ENCODE assay signal across 2 cellular contexts in the genomic region with DNA sequence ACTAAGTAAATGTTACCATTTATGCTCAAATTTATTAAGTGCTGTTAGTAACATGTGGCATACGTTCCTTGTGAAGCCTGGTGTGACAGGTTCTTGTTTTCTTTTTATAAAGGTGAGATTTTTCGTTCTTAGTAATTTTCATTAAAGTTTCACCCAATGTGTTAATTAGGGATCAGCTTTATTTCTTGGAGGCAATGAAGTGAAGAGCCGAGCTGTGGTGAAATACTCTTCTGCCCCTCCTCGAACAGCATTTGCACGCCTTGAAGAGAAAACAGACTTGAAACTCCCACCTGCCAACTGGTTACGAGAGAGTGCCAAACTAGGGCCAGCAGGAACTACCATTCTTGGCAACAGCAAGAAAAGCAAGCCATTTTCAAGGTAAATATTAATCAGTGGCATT.
TF ChIP-seq lines count a peak whose summit lies in the region.

No MANE protein-coding gene starts in this region.

TF ChIP-seq in HepG2, 621 proteins besides CTCF, POLR2A, EP300 and RAD21:
- no peak for TF ChIP-seq HMG20A (CRISPR knock-in tag; IDR thresholded peaks at IDR 0.05; ENCODE audit: borderline replicate concordance)
- TF ChIP-seq, protein P1, sequence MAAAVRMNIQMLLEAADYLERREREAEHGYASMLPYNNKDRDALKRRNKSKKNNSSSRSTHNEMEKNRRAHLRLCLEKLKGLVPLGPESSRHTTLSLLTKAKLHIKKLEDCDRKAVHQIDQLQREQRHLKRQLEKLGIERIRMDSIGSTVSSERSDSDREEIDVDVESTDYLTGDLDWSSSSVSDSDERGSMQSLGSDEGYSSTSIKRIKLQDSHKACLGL (CRISPR knock-in tag; IDR thresholded peaks at IDR 0.05), result no peak
- TF ChIP-seq HDAC6 (IDR thresholded peaks at IDR 0.05; ENCODE audit: low read depth, low read length), result no peak
- TF ChIP-seq CEBPB (IDR thresholded peaks at IDR 0.05; ENCODE audit: borderline replicate concordance, low read depth, low read length), result no peak
- no peak for TF ChIP-seq ELF4 (CRISPR knock-in tag; IDR thresholded peaks at IDR 0.05; ENCODE audit: borderline replicate concordance)
- TF ChIP-seq NR2F2 (IDR thresholded peaks at IDR 0.05; ENCODE audit: borderline replicate concordance, low read depth), result no peak
- no peak for TF ChIP-seq CBX5 (CRISPR knock-in tag; IDR thresholded peaks at IDR 0.05; ENCODE audit: borderline replicate concordance)
- TF ChIP-seq KDM6A (CRISPR knock-in tag; IDR thresholded peaks at IDR 0.05; ENCODE audit: low read depth), result no peak
- no peak for TF ChIP-seq MAZ (IDR thresholded peaks at IDR 0.05; ENCODE audit: borderline replicate concordance, low read depth, low read length)
- TF ChIP-seq MAZ (CRISPR knock-in tag; IDR thresholded peaks at IDR 0.05; ENCODE audit: low read depth), result no peak
- TF ChIP-seq, protein P2, sequence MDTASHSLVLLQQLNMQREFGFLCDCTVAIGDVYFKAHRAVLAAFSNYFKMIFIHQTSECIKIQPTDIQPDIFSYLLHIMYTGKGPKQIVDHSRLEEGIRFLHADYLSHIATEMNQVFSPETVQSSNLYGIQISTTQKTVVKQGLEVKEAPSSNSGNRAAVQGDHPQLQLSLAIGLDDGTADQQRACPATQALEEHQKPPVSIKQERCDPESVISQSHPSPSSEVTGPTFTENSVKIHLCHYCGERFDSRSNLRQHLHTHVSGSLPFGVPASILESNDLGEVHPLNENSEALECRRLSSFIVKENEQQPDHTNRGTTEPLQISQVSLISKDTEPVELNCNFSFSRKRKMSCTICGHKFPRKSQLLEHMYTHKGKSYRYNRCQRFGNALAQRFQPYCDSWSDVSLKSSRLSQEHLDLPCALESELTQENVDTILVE (CRISPR knock-in tag; IDR thresholded peaks at IDR 0.05), result no peak
- no peak for TF ChIP-seq TOE1 (CRISPR knock-in tag; IDR thresholded peaks at IDR 0.05)
- TF ChIP-seq ZNF382 (CRISPR knock-in tag; IDR thresholded peaks at IDR 0.05; ENCODE audit: borderline replicate concordance), result no peak
- TF ChIP-seq, protein P3, sequence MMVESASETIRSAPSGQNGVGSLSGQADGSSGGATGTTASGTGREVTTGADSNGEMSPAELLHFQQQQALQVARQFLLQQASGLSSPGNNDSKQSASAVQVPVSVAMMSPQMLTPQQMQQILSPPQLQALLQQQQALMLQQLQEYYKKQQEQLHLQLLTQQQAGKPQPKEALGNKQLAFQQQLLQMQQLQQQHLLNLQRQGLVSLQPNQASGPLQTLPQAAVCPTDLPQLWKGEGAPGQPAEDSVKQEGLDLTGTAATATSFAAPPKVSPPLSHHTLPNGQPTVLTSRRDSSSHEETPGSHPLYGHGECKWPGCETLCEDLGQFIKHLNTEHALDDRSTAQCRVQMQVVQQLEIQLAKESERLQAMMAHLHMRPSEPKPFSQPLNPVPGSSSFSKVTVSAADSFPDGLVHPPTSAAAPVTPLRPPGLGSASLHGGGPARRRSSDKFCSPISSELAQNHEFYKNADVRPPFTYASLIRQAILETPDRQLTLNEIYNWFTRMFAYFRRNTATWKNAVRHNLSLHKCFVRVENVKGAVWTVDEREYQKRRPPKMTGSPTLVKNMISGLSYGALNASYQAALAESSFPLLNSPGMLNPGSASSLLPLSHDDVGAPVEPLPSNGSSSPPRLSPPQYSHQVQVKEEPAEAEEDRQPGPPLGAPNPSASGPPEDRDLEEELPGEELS (CRISPR knock-in tag; IDR thresholded peaks at IDR 0.05), result no peak
- no peak for TF ChIP-seq ZNF335 (CRISPR knock-in tag; IDR thresholded peaks at IDR 0.05)

TF ChIP-seq in GM12878, 131 proteins besides CTCF, POLR2A, EP300 and RAD21 (continues in another document):
- TF ChIP-seq PAX5 (IDR thresholded peaks at IDR 0.05; ENCODE audit: borderline replicate concordance, low read depth, low read length) (0 out of 2 replicates have a peak, but pooled peaks have one; percentile 39), IKZF1 (conservative IDR thresholded peaks at IDR 0.05) (peak; percentile 65), SREBF1 (IDR thresholded peaks at IDR 0.05; ENCODE audit: low read length) (0 out of 2 replicates have a peak, but pooled peaks have one; percentile 52), RAD51 (IDR thresholded peaks at IDR 0.05) (peak; percentile 65; the same call in 1 of the 2 replicates), BACH1 (IDR thresholded peaks at IDR 0.05; ENCODE audit: borderline replicate concordance) (peak; percentile 60; the same call in 1 of the 2 replicates), BMI1 (IDR thresholded peaks at IDR 0.05; ENCODE audit: borderline replicate concordance) (peak; percentile 48; the same call in 1 of the 2 replicates), NR2F1 (conservative IDR thresholded peaks at IDR 0.05) (peak; percentile 53; the same call in 1 of the 2 replicates), MYB (IDR thresholded peaks at IDR 0.05; ENCODE audit: borderline replicate concordance, low read depth, low read length) (0 out of 2 replicates have a peak, but pooled peaks have one; percentile 75), NR2C2 (IDR thresholded peaks at IDR 0.05; ENCODE audit: borderline replicate concordance, control insufficient read depth, insufficient read length, low read depth) (no peak), NFIC (IDR thresholded peaks at IDR 0.05; ENCODE audit: low read depth, low read length) (no peak), SIN3A (IDR thresholded peaks at IDR 0.05; ENCODE audit: low read depth, low read length) (0 out of 2 replicates have a peak, but pooled peaks have one; percentile 60), NRF1 (conservative IDR thresholded peaks at IDR 0.05; ENCODE audit: low read depth, low read length) (no peak), FOXK2 (IDR thresholded peaks at IDR 0.05) (peak; percentile 64), ESRRA (IDR thresholded peaks at IDR 0.05; ENCODE audit: low read length) (no peak), ZZZ3 (IDR thresholded peaks at IDR 0.05; ENCODE audit: control insufficient read depth, insufficient read length, low read depth) (no peak), ATF7 (IDR thresholded peaks at IDR 0.05; ENCODE audit: low read depth) (peak; percentile 64; the same call in 1 of the 2 replicates), ASH2L (IDR thresholded peaks at IDR 0.05; ENCODE audit: borderline replicate concordance, low read depth) (no peak), CHD4 (IDR thresholded peaks at IDR 0.05) (no peak), MXI1 (IDR thresholded peaks at IDR 0.05; ENCODE audit: low read depth, low read length) (peak; percentile 76; the same call in 1 of the 2 replicates), DPF2 (IDR thresholded peaks at IDR 0.05) (peak; percentile 85), YY1 (IDR thresholded peaks at IDR 0.05; ENCODE audit: low read depth, low read length) (no peak), BCL11A (IDR thresholded peaks at IDR 0.05; ENCODE audit: low read depth, low read length) (peak; percentile 38; the same call in 1 of the 2 replicates), RCOR1 (conservative IDR thresholded peaks at IDR 0.05; ENCODE audit: low read depth, low read length) (0 out of 2 replicates have a peak, but pooled peaks have one; percentile 51), SREBF2 (IDR thresholded peaks at IDR 0.05; ENCODE audit: low read length) (no peak), CHD2 (IDR thresholded peaks at IDR 0.05; ENCODE audit: borderline replicate concordance, low read depth, low read length) (peak; percentile 57; the same call in 1 of the 2 replicates), SMARCA5 (IDR thresholded peaks at IDR 0.05) (no peak), SRF (IDR thresholded peaks at IDR 0.05; ENCODE audit: low read depth in 2 of 2, low read length in 2 of 2) (peak; percentile 75 to 90), POLR2AphosphoS5 (IDR thresholded peaks at IDR 0.05; ENCODE audit: low read length) (no peak), CREM (IDR thresholded peaks at IDR 0.05; ENCODE audit: low read depth) (no peak), IKZF2 (IDR thresholded peaks at IDR 0.05) (peak; percentile 48 to 58; a peak in 2 of 4 replicates), CEBPB (IDR thresholded peaks at IDR 0.05; ENCODE audit: borderline replicate concordance in 1 of 2, low read depth in 2 of 2, low read length in 2 of 2) (no peak), RFX5 (IDR thresholded peaks at IDR 0.05; ENCODE audit: low read depth, low read length) (peak; percentile 87), JUND (IDR thresholded peaks at IDR 0.05; ENCODE audit: low read depth, low read length) (peak; percentile 18; the same call in 1 of the 2 replicates), POLR2AphosphoS2 (IDR thresholded peaks at IDR 0.05; ENCODE audit: low read depth, low read length) (no peak), MTA2 (IDR thresholded peaks at IDR 0.05; ENCODE audit: low read depth) (peak; percentile 99)
- TF ChIP-seq, protein P4, sequence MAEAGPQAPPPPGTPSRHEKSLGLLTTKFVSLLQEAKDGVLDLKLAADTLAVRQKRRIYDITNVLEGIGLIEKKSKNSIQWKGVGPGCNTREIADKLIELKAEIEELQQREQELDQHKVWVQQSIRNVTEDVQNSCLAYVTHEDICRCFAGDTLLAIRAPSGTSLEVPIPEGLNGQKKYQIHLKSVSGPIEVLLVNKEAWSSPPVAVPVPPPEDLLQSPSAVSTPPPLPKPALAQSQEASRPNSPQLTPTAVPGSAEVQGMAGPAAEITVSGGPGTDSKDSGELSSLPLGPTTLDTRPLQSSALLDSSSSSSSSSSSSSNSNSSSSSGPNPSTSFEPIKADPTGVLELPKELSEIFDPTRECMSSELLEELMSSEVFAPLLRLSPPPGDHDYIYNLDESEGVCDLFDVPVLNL (IDR thresholded peaks at IDR 0.05; ENCODE audit: low read depth, low read length), result no peak
- TF ChIP-seq, protein P5, sequence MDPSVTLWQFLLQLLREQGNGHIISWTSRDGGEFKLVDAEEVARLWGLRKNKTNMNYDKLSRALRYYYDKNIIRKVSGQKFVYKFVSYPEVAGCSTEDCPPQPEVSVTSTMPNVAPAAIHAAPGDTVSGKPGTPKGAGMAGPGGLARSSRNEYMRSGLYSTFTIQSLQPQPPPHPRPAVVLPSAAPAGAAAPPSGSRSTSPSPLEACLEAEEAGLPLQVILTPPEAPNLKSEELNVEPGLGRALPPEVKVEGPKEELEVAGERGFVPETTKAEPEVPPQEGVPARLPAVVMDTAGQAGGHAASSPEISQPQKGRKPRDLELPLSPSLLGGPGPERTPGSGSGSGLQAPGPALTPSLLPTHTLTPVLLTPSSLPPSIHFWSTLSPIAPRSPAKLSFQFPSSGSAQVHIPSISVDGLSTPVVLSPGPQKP (IDR thresholded peaks at IDR 0.05; ENCODE audit: low read depth, low read length), result peak; percentile 80
- TF ChIP-seq, protein P6, sequence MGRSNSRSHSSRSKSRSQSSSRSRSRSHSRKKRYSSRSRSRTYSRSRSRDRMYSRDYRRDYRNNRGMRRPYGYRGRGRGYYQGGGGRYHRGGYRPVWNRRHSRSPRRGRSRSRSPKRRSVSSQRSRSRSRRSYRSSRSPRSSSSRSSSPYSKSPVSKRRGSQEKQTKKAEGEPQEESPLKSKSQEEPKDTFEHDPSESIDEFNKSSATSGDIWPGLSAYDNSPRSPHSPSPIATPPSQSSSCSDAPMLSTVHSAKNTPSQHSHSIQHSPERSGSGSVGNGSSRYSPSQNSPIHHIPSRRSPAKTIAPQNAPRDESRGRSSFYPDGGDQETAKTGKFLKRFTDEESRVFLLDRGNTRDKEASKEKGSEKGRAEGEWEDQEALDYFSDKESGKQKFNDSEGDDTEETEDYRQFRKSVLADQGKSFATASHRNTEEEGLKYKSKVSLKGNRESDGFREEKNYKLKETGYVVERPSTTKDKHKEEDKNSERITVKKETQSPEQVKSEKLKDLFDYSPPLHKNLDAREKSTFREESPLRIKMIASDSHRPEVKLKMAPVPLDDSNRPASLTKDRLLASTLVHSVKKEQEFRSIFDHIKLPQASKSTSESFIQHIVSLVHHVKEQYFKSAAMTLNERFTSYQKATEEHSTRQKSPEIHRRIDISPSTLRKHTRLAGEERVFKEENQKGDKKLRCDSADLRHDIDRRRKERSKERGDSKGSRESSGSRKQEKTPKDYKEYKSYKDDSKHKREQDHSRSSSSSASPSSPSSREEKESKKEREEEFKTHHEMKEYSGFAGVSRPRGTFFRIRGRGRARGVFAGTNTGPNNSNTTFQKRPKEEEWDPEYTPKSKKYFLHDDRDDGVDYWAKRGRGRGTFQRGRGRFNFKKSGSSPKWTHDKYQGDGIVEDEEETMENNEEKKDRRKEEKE (IDR thresholded peaks at IDR 0.05), result no peak
- TF ChIP-seq, protein P7, sequence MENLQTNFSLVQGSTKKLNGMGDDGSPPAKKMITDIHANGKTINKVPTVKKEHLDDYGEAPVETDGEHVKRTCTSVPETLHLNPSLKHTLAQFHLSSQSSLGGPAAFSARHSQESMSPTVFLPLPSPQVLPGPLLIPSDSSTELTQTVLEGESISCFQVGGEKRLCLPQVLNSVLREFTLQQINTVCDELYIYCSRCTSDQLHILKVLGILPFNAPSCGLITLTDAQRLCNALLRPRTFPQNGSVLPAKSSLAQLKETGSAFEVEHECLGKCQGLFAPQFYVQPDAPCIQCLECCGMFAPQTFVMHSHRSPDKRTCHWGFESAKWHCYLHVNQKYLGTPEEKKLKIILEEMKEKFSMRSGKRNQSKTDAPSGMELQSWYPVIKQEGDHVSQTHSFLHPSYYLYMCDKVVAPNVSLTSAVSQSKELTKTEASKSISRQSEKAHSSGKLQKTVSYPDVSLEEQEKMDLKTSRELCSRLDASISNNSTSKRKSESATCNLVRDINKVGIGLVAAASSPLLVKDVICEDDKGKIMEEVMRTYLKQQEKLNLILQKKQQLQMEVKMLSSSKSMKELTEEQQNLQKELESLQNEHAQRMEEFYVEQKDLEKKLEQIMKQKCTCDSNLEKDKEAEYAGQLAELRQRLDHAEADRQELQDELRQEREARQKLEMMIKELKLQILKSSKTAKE (IDR thresholded peaks at IDR 0.05; ENCODE audit: low read depth, poor library complexity, severe bottlenecking), result peak; percentile 75
- TF ChIP-seq, protein P8, sequence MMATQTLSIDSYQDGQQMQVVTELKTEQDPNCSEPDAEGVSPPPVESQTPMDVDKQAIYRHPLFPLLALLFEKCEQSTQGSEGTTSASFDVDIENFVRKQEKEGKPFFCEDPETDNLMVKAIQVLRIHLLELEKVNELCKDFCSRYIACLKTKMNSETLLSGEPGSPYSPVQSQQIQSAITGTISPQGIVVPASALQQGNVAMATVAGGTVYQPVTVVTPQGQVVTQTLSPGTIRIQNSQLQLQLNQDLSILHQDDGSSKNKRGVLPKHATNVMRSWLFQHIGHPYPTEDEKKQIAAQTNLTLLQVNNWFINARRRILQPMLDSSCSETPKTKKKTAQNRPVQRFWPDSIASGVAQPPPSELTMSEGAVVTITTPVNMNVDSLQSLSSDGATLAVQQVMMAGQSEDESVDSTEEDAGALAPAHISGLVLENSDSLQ (IDR thresholded peaks at IDR 0.05), result peak; percentile 71
- TF ChIP-seq, protein P9, sequence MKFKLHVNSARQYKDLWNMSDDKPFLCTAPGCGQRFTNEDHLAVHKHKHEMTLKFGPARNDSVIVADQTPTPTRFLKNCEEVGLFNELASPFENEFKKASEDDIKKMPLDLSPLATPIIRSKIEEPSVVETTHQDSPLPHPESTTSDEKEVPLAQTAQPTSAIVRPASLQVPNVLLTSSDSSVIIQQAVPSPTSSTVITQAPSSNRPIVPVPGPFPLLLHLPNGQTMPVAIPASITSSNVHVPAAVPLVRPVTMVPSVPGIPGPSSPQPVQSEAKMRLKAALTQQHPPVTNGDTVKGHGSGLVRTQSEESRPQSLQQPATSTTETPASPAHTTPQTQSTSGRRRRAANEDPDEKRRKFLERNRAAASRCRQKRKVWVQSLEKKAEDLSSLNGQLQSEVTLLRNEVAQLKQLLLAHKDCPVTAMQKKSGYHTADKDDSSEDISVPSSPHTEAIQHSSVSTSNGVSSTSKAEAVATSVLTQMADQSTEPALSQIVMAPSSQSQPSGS (IDR thresholded peaks at IDR 0.05; ENCODE audit: low read length), result no peak
